ENCODE assay signal across 9 cellular contexts in the genomic region with DNA sequence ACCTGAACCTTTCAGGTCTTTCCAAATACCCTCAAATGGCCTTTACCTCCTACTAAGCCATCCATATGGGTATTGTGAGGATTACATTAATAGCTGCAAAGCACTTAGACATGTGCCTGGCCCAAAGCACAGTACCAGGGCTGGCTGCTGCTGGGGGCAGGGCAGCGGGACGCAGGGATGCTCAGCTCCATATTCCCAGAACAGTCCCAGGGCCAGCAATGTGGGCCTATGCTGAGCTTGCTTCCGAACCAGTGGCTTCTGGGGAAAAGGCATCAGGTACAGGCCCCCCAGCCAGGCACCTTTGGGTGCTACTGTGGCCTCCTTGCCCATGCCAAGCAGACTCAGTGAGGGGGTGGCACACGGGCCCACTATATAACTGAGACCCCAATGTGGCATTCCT. TPM values are rescaled to one million over a fixed set of nuclear protein-coding genes. Genes with fewer than 3 reads are reported as not detected.
DNase-seq lines count a peak whose midpoint lies in the region; ATAC-seq and TF ChIP-seq lines count a peak whose summit lies in the region.
"Had no signal": no experiment of that assay in that cellular context is flagged by ENCODE, and none has a peak within 500 bp of the region (broad histone marks: within the 10 kb centered on the region; RNA-seq: fewer than 3 reads in every experiment).

No MANE protein-coding gene starts in this region.

- TF ChIP-seq CTCF in osteocyte (IDR thresholded peaks at IDR 0.05): no peak

- H3K27ac Mint-ChIP-seq in CD4-positive, CD25-positive, alpha-beta regulatory T cell: peak overlapping the region; percentile 96 to 98 (median 97)
- H3K27ac Mint-ChIP-seq in dendritic cell treated with granulocyte-macrophage colony-stimulating factor and Interleukin-4, amounts not matched to agents 40 ng/mL and 50 ng/mL, for 4 days: peak overlapping the region; percentile 52
- peak overlapping the region; percentile 87 for H3K27ac Mint-ChIP-seq in osteocyte (ENCODE audit: unreplicated experiment)

- peaks cover 16% of the 10 kb centered on the region for H3K36me3 Mint-ChIP-seq in CD4-positive, CD25-positive, alpha-beta regulatory T cell
- H3K36me3 Mint-ChIP-seq in dendritic cell treated with granulocyte-macrophage colony-stimulating factor and Interleukin-4, amounts not matched to agents 40 ng/mL and 50 ng/mL, for 4 days (ENCODE audit: low read depth): peaks cover 57% of the 10 kb centered on the region
- H3K36me3 Mint-ChIP-seq in osteocyte (ENCODE audit: unreplicated experiment): peaks cover 22% of the 10 kb centered on the region

- H3K4me1 ChIP-seq in CD4-positive, CD25-positive, alpha-beta regulatory T cell (ENCODE audit: control insufficient read depth, insufficient read depth, low read length, poor library complexity, severe bottlenecking): peaks cover 70% of the 10 kb centered on the region

- H3K27me3 ChIP-seq in CD4-positive, CD25-positive, alpha-beta regulatory T cell (ENCODE audit: control insufficient read depth, insufficient read depth, low read length): no peaks in the 10 kb centered on the region

- peak overlapping the region; percentile 86 for H3K27ac ChIP-seq in CD4-positive, CD25-positive, alpha-beta regulatory T cell (ENCODE audit: insufficient read depth, low read length, poor library complexity, severe bottlenecking)

- peaks cover 0 to 3% of the 10 kb centered on the region in 2 experiments for H3K9me3 ChIP-seq in CD4-positive, CD25-positive, alpha-beta regulatory T cell (ENCODE audit: control insufficient read depth in 2 of 2, low read length in 2 of 2)

- no peak for ATAC-seq in CD4-positive, CD25-positive, alpha-beta regulatory T cell (ENCODE audit: low read depth in 2 of 2)
- ATAC-seq in HG03439 (IDR thresholded peaks at IDR 0.05; ENCODE audit: unreplicated experiment) (no peak), GM18868 (IDR thresholded peaks at IDR 0.05; ENCODE audit: unreplicated experiment) (no peak)

- H3K4me3 Mint-ChIP-seq in CD4-positive, CD25-positive, alpha-beta regulatory T cell: peak overlapping the region in 3 of 4 donors; percentile 48 to 82 (median 81)
- no peak overlapping the region for H3K4me3 Mint-ChIP-seq in dendritic cell treated with granulocyte-macrophage colony-stimulating factor and Interleukin-4, amounts not matched to agents 40 ng/mL and 50 ng/mL, for 4 days
- H3K4me3 Mint-ChIP-seq in osteocyte (ENCODE audit: unreplicated experiment): no peak overlapping the region

- intact Hi-C loops in dendritic cell treated with granulocyte-macrophage colony-stimulating factor and Interleukin-4, amounts not matched to agents 40 ng/mL and 50 ng/mL, for 4 days (cut with micrococcal nuclease): no loop called here

- DNase-seq in CD4-positive, CD25-positive, alpha-beta regulatory T cell: no peak
- DNase-seq in M059J (ENCODE audit: low read depth): peak; percentile 2
- no peak for DNase-seq in osteocyte (ENCODE audit: extremely low spot score, unreplicated experiment)
- DNase-seq in NCI-H1417 treated with DMSO at 0.1 percent for 48 hours (lab: John Stamatoyannopoulos, UW): no peak
- DNase-seq in kidney glomerular epithelial cell (lab: John Stamatoyannopoulos, UW): no peak
- DNase-seq: NCI-H2107 had no signal

- H3K4me1 Mint-ChIP-seq in CD4-positive, CD25-positive, alpha-beta regulatory T cell: peaks cover 7 to 95% (median 51%) of the 10 kb centered on the region in 4 donors
- peaks cover 86% of the 10 kb centered on the region for H3K4me1 Mint-ChIP-seq in dendritic cell treated with granulocyte-macrophage colony-stimulating factor and Interleukin-4, amounts not matched to agents 40 ng/mL and 50 ng/mL, for 4 days (ENCODE audit: low read depth)
- H3K4me1 Mint-ChIP-seq in osteocyte (ENCODE audit: unreplicated experiment): peaks cover 88% of the 10 kb centered on the region

- peaks cover 0 to 9% (median 0%) of the 10 kb centered on the region in 7 donors for H3K9me3 Mint-ChIP-seq in CD4-positive, CD25-positive, alpha-beta regulatory T cell
- peaks cover 9% of the 10 kb centered on the region for H3K9me3 Mint-ChIP-seq in dendritic cell treated with granulocyte-macrophage colony-stimulating factor and Interleukin-4, amounts not matched to agents 40 ng/mL and 50 ng/mL, for 4 days
- H3K9me3 Mint-ChIP-seq in osteocyte (ENCODE audit: unreplicated experiment): no peaks in the 10 kb centered on the region

- H3K27me3 Mint-ChIP-seq in CD4-positive, CD25-positive, alpha-beta regulatory T cell: no peaks in the 10 kb centered on the region
- H3K27me3 Mint-ChIP-seq in dendritic cell treated with granulocyte-macrophage colony-stimulating factor and Interleukin-4, amounts not matched to agents 40 ng/mL and 50 ng/mL, for 4 days: no peaks in the 10 kb centered on the region
- no peaks in the 10 kb centered on the region for H3K27me3 Mint-ChIP-seq in osteocyte (ENCODE audit: unreplicated experiment)

- H3K4me3 ChIP-seq in CD4-positive, CD25-positive, alpha-beta regulatory T cell (ENCODE audit: low read depth, low read length): peak overlapping the region; percentile 53

- H3K36me3 ChIP-seq in CD4-positive, CD25-positive, alpha-beta regulatory T cell (ENCODE audit: control insufficient read depth, insufficient read depth, low read length): peaks cover 9% of the 10 kb centered on the region

RNA-seq across cellular contexts. Expression of a gene that starts 10.4 kb away (rescaled TPM):
- 47.5 TPM for total RNA-seq in CD4-positive, CD25-positive, alpha-beta regulatory T cell
- 10 to 100 TPM; 28.3 to 78.8 (median 51.8) TPM for polyA plus RNA-seq in CD4-positive, CD25-positive, alpha-beta regulatory T cell
- total RNA-seq in M059J (2014; rRNA removed; shearing (Covaris generic)): 221 and 363 TPM in 2 replicates
- total RNA-seq in osteocyte: 371 and 380 TPM in 2 replicates

Comparison
In these comparisons a context has a peak if more than half of its experiments do, and no peak if none do; other contexts are left out.
1. H3K4me3 Mint-ChIP-seq: peak in CD4-positive, CD25-positive, alpha-beta regulatory T cell (3 of 4); none in dendritic cell treated with granulocyte-macrophage colony-stimulating factor and Interleukin-4, amounts not matched to agents 40 ng/mL and 50 ng/mL, for 4 days (single experiment) and osteocyte (single experiment).
2. Peak in every context shown above with its lines, with median percentiles within 50 percentile points of each other: H3K27ac Mint-ChIP-seq.